9 cellular contexts compared by ENCODE assay signal in the genomic region with DNA sequence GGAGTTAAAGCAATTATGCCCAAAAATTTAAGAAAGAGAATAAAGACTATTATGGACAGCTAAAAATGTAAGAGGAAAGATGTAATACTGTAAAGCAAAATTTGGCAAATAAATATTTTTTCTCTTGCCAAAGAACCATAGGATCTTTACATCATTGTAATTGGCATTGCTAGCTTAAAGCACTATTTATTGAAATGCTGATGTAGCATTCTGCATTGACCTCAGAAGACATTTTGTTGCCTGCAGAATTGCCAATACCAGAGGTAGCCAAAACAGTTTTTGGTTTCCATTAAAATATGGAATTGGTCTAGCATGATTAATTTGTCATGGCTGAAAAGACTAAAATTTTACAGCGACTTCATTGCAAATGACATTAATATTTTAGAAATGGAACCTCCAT.
"Had no signal": no experiment of that assay in that cellular context is flagged by ENCODE, and none has a peak within 500 bp of the region (broad histone marks: within the 10 kb centered on the region; RNA-seq: fewer than 3 reads in every experiment).

No MANE protein-coding gene starts in this region.

- DNase-seq: GM23248, GOT3, H7, H9, HCEC 1CT, HFFc6 had no signal

- H3K9me3 ChIP-seq: HAP-1 had no signal

- H3K27ac ChIP-seq: GM23248 had no signal

- H2AFZ ChIP-seq: GM23248 had no signal

- H3K27ac Mint-ChIP-seq: H9, HFFc6 had no signal

- ATAC-seq: HCT116 had no signal

- H3K9ac ChIP-seq: GM23248 had no signal

- H3K9me3 Mint-ChIP-seq: H9 had no signal

- H3K4me1 ChIP-seq: HAP-1 had no signal

- H3K4me3 ChIP-seq: GM23248, HAP-1 had no signal

- H3K4me3 Mint-ChIP-seq: H9, HFFc6 had no signal

- FAIRE-seq: H54 had no signal

- H3K36me3 ChIP-seq: HAP-1 had no signal
